In the genomic region with DNA sequence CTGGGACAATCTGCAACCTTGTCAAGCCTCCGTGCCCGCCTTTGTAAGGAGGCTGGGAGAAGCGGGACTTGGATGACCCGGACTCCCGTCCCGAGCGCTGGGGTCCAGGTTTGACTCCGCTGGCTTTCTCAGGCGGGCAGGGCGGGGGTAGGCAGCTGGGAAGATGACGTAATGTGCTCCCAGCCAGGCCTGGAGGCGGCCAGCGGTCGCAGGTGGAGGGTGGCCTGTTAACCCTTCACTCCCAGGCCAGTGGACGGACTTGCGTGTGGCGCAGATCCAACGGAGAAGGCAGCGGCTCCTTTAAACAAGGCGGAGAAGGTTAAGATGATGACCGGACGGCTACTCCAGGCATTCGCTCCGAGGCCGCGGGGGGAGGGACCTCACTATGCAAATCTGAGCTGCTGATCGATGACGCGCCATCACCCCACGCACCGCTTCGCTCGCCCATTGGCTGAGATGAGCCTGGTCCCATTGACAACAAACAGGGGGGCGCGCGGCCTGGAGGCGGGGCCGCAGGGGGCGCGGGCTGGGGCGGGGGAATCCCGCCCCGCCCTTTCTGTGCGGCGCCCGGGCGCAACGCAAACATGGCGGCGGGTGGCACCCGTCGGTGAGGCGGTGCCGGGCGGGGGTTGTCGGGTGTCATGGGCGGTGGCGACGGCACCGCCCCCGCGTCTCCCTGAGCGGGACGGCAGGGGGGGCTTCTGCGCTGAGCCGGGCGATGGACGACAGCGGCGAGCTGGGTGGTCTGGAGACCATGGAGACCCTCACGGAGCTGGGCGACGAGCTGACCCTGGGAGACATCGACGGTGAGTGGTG, we compare ENCODE assay signal across 8 cellular contexts. TPM values are rescaled to one million over a fixed set of nuclear protein-coding genes. Genes with fewer than 3 reads are reported as not detected.
DNase-seq lines count a peak whose midpoint lies in the region; ATAC-seq and TF ChIP-seq lines count a peak whose summit lies in the region.

Gene SREBF2, plus strand, starts transcription at position 553 of the 816 bp plus-strand sequence. Its CDS starts 166 bp downstream, at position 719.

- H2AFZ ChIP-seq in Karpas-422 (ENCODE audit: low read length), result no peak within 1 kb of the TSS

- DNase-seq in Karpas-422 (peak; percentile 100), RKO (ENCODE audit: low spot score) (peak; percentile 100), activated T-helper 1 cell treated with Interleukin-2 at 50 U/mL for 16 hours (ENCODE audit: low read depth) (peak; percentile 96), esophagus squamous epithelium (lab: John Stamatoyannopoulos, UW) (peak; percentile 99), myocyte (ENCODE audit: low read depth) (peak; percentile 100)
- peak; percentile 97 to 100 for DNase-seq in stimulated activated CD8-positive, alpha-beta memory T cell treated with anti-CD3 and anti-CD28 coated beads, Interleukin-7, amount 100 ng/mL, for 48 hours (ENCODE audit: extremely low read depth in 1 of 2, low read depth in 1 of 2)

- H3K9me3 ChIP-seq in DOHH2 (ENCODE audit: control insufficient read depth, insufficient read depth, low read length), result peaks cover 5% of the 10 kb centered on the region; the same call in 1 of the 2 replicates
- no peaks in the 10 kb centered on the region for H3K9me3 ChIP-seq in Karpas-422 (ENCODE audit: low read length)
- H3K9me3 ChIP-seq in esophagus squamous epithelium, result no peaks in the 10 kb centered on the region

- peak; percentile 81 for ATAC-seq in GM21825 (IDR thresholded peaks at IDR 0.05; ENCODE audit: unreplicated experiment)

- intact Hi-C loops in esophagus squamous epithelium (cut with DNase I), result no loop called here

- H3K4me3 ChIP-seq in DOHH2 (ENCODE audit: low read length) (peak within 1 kb of the TSS; percentile 84), Karpas-422 (ENCODE audit: low read length) (peak within 1 kb of the TSS; percentile 91), esophagus squamous epithelium (peak within 1 kb of the TSS; percentile 78 to 96 (median 86))

- H3K79me2 ChIP-seq in DOHH2 (ENCODE audit: control insufficient read depth, low read length) (peaks cover 59% of the 10 kb centered on the region), Karpas-422 (ENCODE audit: low read length) (peaks cover 44% of the 10 kb centered on the region)

- peak within 1 kb of the TSS; percentile 94 for H3K4me2 ChIP-seq in DOHH2 (ENCODE audit: low read length)
- peak within 1 kb of the TSS; percentile 92 for H3K4me2 ChIP-seq in Karpas-422 (ENCODE audit: low read depth, low read length, poor library complexity, severe bottlenecking)

- H3K27ac ChIP-seq in DOHH2 (ENCODE audit: low read depth, low read length) (peak within 1 kb of the TSS; percentile 88), Karpas-422 (ENCODE audit: low read length) (peak within 1 kb of the TSS; percentile 93), esophagus squamous epithelium (peak within 1 kb of the TSS; percentile 98 to 99 (median 99))

- H3K9me2 ChIP-seq in DOHH2 (replicated peaks; ENCODE audit: control insufficient read depth, low read length) (no peaks in the 10 kb centered on the region), Karpas-422 (replicated peaks; ENCODE audit: insufficient read depth, low read length) (no peaks in the 10 kb centered on the region)

- TF ChIP-seq POLR2A in esophagus squamous epithelium (IDR thresholded peaks at IDR 0.05), result peak in 3 of 4 donors; percentile 63 to 94 (median 88)

- H4K20me1 ChIP-seq in DOHH2 (ENCODE audit: control insufficient read depth, insufficient read depth, low read depth, low read length), result peaks cover 17% of the 10 kb centered on the region
- H4K20me1 ChIP-seq in Karpas-422 (ENCODE audit: insufficient read depth, low read depth, low read length), result peaks cover 5% of the 10 kb centered on the region; the same call in 1 of the 2 replicates

- H3K36me3 ChIP-seq in DOHH2 (ENCODE audit: control insufficient read depth, low read length) (peaks cover 52% of the 10 kb centered on the region), Karpas-422 (ENCODE audit: insufficient read depth, low read length) (peaks cover 24% of the 10 kb centered on the region), esophagus squamous epithelium (peaks cover 0 to 22% (median 0%) of the 10 kb centered on the region in 3 donors)

- H3K4me1 ChIP-seq in DOHH2 (ENCODE audit: control insufficient read depth, low read length) (peaks cover 54% of the 10 kb centered on the region), Karpas-422 (ENCODE audit: low read length) (peaks cover 36% of the 10 kb centered on the region), esophagus squamous epithelium (peaks cover 4 to 70% (median 22%) of the 10 kb centered on the region in 3 donors)

- H3F3A ChIP-seq in DOHH2 (ENCODE audit: control insufficient read depth, insufficient read depth), result peaks cover 25% of the 10 kb centered on the region

- no peak for TF ChIP-seq CTCF in DOHH2 (IDR thresholded peaks at IDR 0.05; ENCODE audit: low read depth, low read length, poor library complexity, severe bottlenecking)
- TF ChIP-seq CTCF in esophagus squamous epithelium (IDR thresholded peaks at IDR 0.05), result peak in 2 of 6 experiments; percentile 12 to 23

- H3K9ac ChIP-seq in Karpas-422 (ENCODE audit: low read length), result peak within 1 kb of the TSS; percentile 99

- H3K27me3 ChIP-seq in DOHH2 (ENCODE audit: control insufficient read depth, low read length) (no peaks in the 10 kb centered on the region), Karpas-422 (ENCODE audit: low read length) (no peaks in the 10 kb centered on the region), esophagus squamous epithelium (no peaks in the 10 kb centered on the region)

- WGBS in esophagus squamous epithelium, 2 donors, result 0% methylated on average over 4 of the region's 75 CpGs; no CpG with 5 or more reads in 1 of the 2 donors

RNA-seq across cellular contexts. Expression of gene SREBF2, which starts in this region (rescaled TPM):
- 159 and 190 TPM in 2 replicates for total RNA-seq in Karpas-422 (2014; rRNA removed; shearing (Covaris generic); ENCODE audit: low replicate concordance)
- total RNA-seq in esophagus squamous epithelium, result 100 to 1,000 TPM in 2 of 4 donors, 10 to 100 TPM in 2; 72.8 to 138 (median 98.6) TPM
- total RNA-seq in myocyte, result 120 and 152 TPM in 2 replicates
- polyA plus RNA-seq in myocyte (2012), result 112 TPM

Comparison
In these comparisons a context has a peak if more than half of its experiments do, and no peak if none do; other contexts are left out.
1. Peak in every context shown above with its lines: DNase-seq, ATAC-seq, H3K4me3 ChIP-seq and H3K27ac ChIP-seq.